Comparison of ENCODE assay signal across 12 cellular contexts in the genomic region with DNA sequence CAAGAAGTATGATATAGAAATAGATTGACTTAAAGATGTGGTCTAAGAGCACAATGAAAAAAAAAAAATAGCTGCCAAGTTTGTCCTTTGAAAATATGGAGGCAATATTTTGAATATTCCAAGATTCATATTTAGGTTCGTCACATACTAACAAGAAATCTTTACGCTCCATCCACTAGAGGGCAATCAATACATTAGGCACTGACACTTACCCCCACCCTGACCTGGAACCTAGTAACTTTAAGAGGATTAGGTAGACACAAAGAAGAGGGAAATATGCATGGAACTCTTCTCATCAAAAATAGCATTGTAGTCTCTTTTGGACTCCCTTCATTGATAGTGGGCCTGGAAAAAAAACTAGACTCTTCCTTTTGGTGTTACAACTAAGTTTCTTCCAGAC.
DNase-seq lines count a peak whose midpoint lies in the region; ATAC-seq and TF ChIP-seq lines count a peak whose summit lies in the region.
"Had no signal": no experiment of that assay in that cellular context is flagged by ENCODE, and none has a peak within 500 bp of the region (broad histone marks: within the 10 kb centered on the region; RNA-seq: fewer than 3 reads in every experiment).

No MANE protein-coding gene starts in this region.

- no peak overlapping the region for H3K4me3 ChIP-seq in endodermal cell (ENCODE audit: low read length)
- H3K4me3 ChIP-seq in foreskin fibroblast (ENCODE audit: low read depth in 1 of 2, low read length in 2 of 2): no peak overlapping the region
- H3K4me3 ChIP-seq: suprapubic skin had no signal

- 29% methylated on average over 2 of the region's 2 CpGs; no CpG with 5 or more reads in 1 of the 2 experiments for WGBS in endodermal cell (ENCODE audit: insufficient coverage in 1 of 2, insufficient read length in 1 of 2), 2 experiments

- H3K9me3 Mint-ChIP-seq in endodermal cell: no peaks in the 10 kb centered on the region
- H3K9me3 Mint-ChIP-seq in activated CD8-positive, alpha-beta T cell treated with anti-CD3 and anti-CD28 coated beads, Interleukin-2, amount 10 ng/mL, durations not matched to agents 7 days and 5 days (ENCODE audit: insufficient read depth): no peaks in the 10 kb centered on the region
- H3K9me3 Mint-ChIP-seq in activated CD8-positive, alpha-beta memory T cell treated with anti-CD3 and anti-CD28 coated beads, Interleukin-2, amount 10 ng/mL, durations not matched to agents 7 days and 5 days (ENCODE audit: low read depth): peaks cover 2% of the 10 kb centered on the region

- H3K27ac ChIP-seq in endodermal cell (ENCODE audit: low read depth, low read length): no peak overlapping the region
- H3K27ac ChIP-seq: suprapubic skin had no signal

- no peaks in the 10 kb centered on the region for H3K27me3 ChIP-seq in endodermal cell (ENCODE audit: control insufficient read depth, insufficient read depth, low read length, poor library complexity, severe bottlenecking)
- H3K27me3 ChIP-seq: suprapubic skin had no signal

- DNase-seq in SIG-M5 treated with dmso at 0.1 percent for 504 hours (lab: John Stamatoyannopoulos, UW; ENCODE audit: unreplicated experiment): peak; percentile 19
- DNase-seq in SIG-M5 (lab: John Stamatoyannopoulos, UW): no peak
- DNase-seq in NCI-H524 treated with DMSO at 0.1 percent for 48 hours (lab: John Stamatoyannopoulos, UW): peak; percentile 48
- DNase-seq in endodermal cell: no peak
- no peak for DNase-seq in activated CD8-positive, alpha-beta T cell treated with anti-CD3 and anti-CD28 coated beads, Interleukin-2, amount 10 ng/mL, durations not matched to agents 7 days and 5 days
- DNase-seq in activated CD8-positive, alpha-beta memory T cell treated with anti-CD3 and anti-CD28 coated beads, Interleukin-2, amount 10 ng/mL, durations not matched to agents 7 days and 5 days: no peak
- no peak for DNase-seq in foreskin fibroblast
- DNase-seq: activated T-cell treated with anti-CD3 and anti-CD28 coated beads, Interleukin-2, amount 50 U/mL, for 1 hour; CD4-positive, CD25-positive, alpha-beta regulatory T cell; effector memory CD4-positive, alpha-beta T cell had no signal

- no peaks in the 10 kb centered on the region for H3K36me3 Mint-ChIP-seq in endodermal cell (ENCODE audit: low read depth)
- no peaks in the 10 kb centered on the region for H3K36me3 Mint-ChIP-seq in activated CD8-positive, alpha-beta T cell treated with anti-CD3 and anti-CD28 coated beads, Interleukin-2, amount 10 ng/mL, durations not matched to agents 7 days and 5 days (ENCODE audit: low read depth)
- no peaks in the 10 kb centered on the region for H3K36me3 Mint-ChIP-seq in activated CD8-positive, alpha-beta memory T cell treated with anti-CD3 and anti-CD28 coated beads, Interleukin-2, amount 10 ng/mL, durations not matched to agents 7 days and 5 days
- H3K36me3 Mint-ChIP-seq: CD4-positive, CD25-positive, alpha-beta regulatory T cell had no signal

- CTCF ChIA-PET in activated CD8-positive, alpha-beta T cell treated with anti-CD3 and anti-CD28 coated beads, Interleukin-2, amount 10 ng/mL, durations not matched to agents 7 days and 5 days (lab: Charles Lee): no interaction called here
- CTCF ChIA-PET in activated CD8-positive, alpha-beta memory T cell treated with anti-CD3 and anti-CD28 coated beads, Interleukin-2, amount 10 ng/mL, durations not matched to agents 7 days and 5 days (lab: Charles Lee): no interaction called here

- peaks cover 6% of the 10 kb centered on the region for H3K4me1 ChIP-seq in endodermal cell (ENCODE audit: control insufficient read depth, insufficient read depth, low read length)
- H3K4me1 ChIP-seq: suprapubic skin had no signal

- H3K27me3 Mint-ChIP-seq in endodermal cell (ENCODE audit: insufficient read depth): no peaks in the 10 kb centered on the region
- H3K27me3 Mint-ChIP-seq in activated CD8-positive, alpha-beta T cell treated with anti-CD3 and anti-CD28 coated beads, Interleukin-2, amount 10 ng/mL, durations not matched to agents 7 days and 5 days (ENCODE audit: low read depth): no peaks in the 10 kb centered on the region
- no peaks in the 10 kb centered on the region for H3K27me3 Mint-ChIP-seq in activated CD8-positive, alpha-beta memory T cell treated with anti-CD3 and anti-CD28 coated beads, Interleukin-2, amount 10 ng/mL, durations not matched to agents 7 days and 5 days
- H3K27me3 Mint-ChIP-seq: CD4-positive, CD25-positive, alpha-beta regulatory T cell had no signal

- TF ChIP-seq CTCF in endodermal cell (conservative IDR thresholded peaks at IDR 0.05) (peak; percentile 87), foreskin fibroblast (IDR thresholded peaks at IDR 0.05; ENCODE audit: low read depth, low read length) (no peak)

- peak overlapping the region; percentile 89 for H3K27ac Mint-ChIP-seq in endodermal cell
- H3K27ac Mint-ChIP-seq in activated CD8-positive, alpha-beta T cell treated with anti-CD3 and anti-CD28 coated beads, Interleukin-2, amount 10 ng/mL, durations not matched to agents 7 days and 5 days: no peak overlapping the region
- no peak overlapping the region for H3K27ac Mint-ChIP-seq in activated CD8-positive, alpha-beta memory T cell treated with anti-CD3 and anti-CD28 coated beads, Interleukin-2, amount 10 ng/mL, durations not matched to agents 7 days and 5 days
- H3K27ac Mint-ChIP-seq: CD4-positive, CD25-positive, alpha-beta regulatory T cell had no signal

- peak overlapping the region; percentile 11 for H3K4me3 Mint-ChIP-seq in endodermal cell
- H3K4me3 Mint-ChIP-seq in activated CD8-positive, alpha-beta T cell treated with anti-CD3 and anti-CD28 coated beads, Interleukin-2, amount 10 ng/mL, durations not matched to agents 7 days and 5 days: no peak overlapping the region
- H3K4me3 Mint-ChIP-seq in activated CD8-positive, alpha-beta memory T cell treated with anti-CD3 and anti-CD28 coated beads, Interleukin-2, amount 10 ng/mL, durations not matched to agents 7 days and 5 days: no peak overlapping the region
- H3K4me3 Mint-ChIP-seq: CD4-positive, CD25-positive, alpha-beta regulatory T cell had no signal

- no peak for ATAC-seq in activated CD8-positive, alpha-beta T cell treated with anti-CD3 and anti-CD28 coated beads, Interleukin-2, amount 10 ng/mL, durations not matched to agents 7 days and 5 days
- no peak for ATAC-seq in activated CD8-positive, alpha-beta memory T cell treated with anti-CD3 and anti-CD28 coated beads, Interleukin-2, amount 10 ng/mL, durations not matched to agents 7 days and 5 days
- ATAC-seq in HG03571 (IDR thresholded peaks at IDR 0.05; ENCODE audit: unreplicated experiment): no peak

- H3K36me3 ChIP-seq in endodermal cell (ENCODE audit: control insufficient read depth, insufficient read depth, low read length): no peaks in the 10 kb centered on the region
- H3K36me3 ChIP-seq: suprapubic skin had no signal

- no peak overlapping the region for H3K9ac ChIP-seq in endodermal cell (ENCODE audit: extremely low read depth, low read length, poor library complexity, severe bottlenecking)

- peaks cover 39% of the 10 kb centered on the region for H3K4me1 Mint-ChIP-seq in endodermal cell
- H3K4me1 Mint-ChIP-seq in activated CD8-positive, alpha-beta T cell treated with anti-CD3 and anti-CD28 coated beads, Interleukin-2, amount 10 ng/mL, durations not matched to agents 7 days and 5 days (ENCODE audit: low read depth): no peaks in the 10 kb centered on the region
- no peaks in the 10 kb centered on the region for H3K4me1 Mint-ChIP-seq in activated CD8-positive, alpha-beta memory T cell treated with anti-CD3 and anti-CD28 coated beads, Interleukin-2, amount 10 ng/mL, durations not matched to agents 7 days and 5 days
- H3K4me1 Mint-ChIP-seq: CD4-positive, CD25-positive, alpha-beta regulatory T cell had no signal

- POLR2A ChIA-PET in activated CD8-positive, alpha-beta T cell treated with anti-CD3 and anti-CD28 coated beads, Interleukin-2, amount 10 ng/mL, durations not matched to agents 7 days and 5 days (lab: Charles Lee): no interaction called here

- H3K9me3 ChIP-seq in endodermal cell (ENCODE audit: control insufficient read depth, low read length): no peaks in the 10 kb centered on the region
- H3K9me3 ChIP-seq: suprapubic skin had no signal

Comparison
In these comparisons a context has a peak if more than half of its experiments do, and no peak if none do; other contexts are left out.
1. DNase-seq: peak in SIG-M5 treated with dmso at 0.1 percent for 504 hours (single experiment) and NCI-H524 treated with DMSO at 0.1 percent for 48 hours (single experiment); none in SIG-M5 (single experiment), endodermal cell (single experiment), activated CD8-positive, alpha-beta T cell treated with anti-CD3 and anti-CD28 coated beads, Interleukin-2, amount 10 ng/mL, durations not matched to agents 7 days and 5 days (single experiment), activated CD8-positive, alpha-beta memory T cell treated with anti-CD3 and anti-CD28 coated beads, Interleukin-2, amount 10 ng/mL, durations not matched to agents 7 days and 5 days (single experiment) and foreskin fibroblast (0 of 2).